In the genomic region with DNA sequence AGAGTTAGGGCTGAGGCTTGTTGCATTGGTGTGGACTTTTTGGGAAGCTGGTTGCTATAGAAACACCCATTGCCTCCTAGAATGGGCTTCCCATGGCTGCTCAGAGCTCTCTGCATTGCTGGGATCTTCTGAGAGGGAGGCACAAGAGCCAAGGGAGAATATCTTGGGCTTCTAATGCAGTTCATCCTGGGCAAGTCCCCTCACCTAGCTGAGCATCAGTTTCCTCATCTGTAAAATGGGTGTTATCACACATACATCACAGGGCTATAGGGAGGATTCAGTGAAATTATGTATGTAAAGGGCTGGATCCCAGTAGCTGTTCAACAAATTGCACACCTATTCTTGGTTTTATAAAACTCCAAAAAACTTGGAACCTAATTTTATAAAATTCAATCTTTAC, we compare ENCODE assay signal across 1 cellular context.
TF ChIP-seq lines count a peak whose summit lies in the region.

No MANE protein-coding gene starts in this region.

TF ChIP-seq in K562, 482 proteins besides CTCF, POLR2A, EP300 and RAD21:
- TF ChIP-seq ZBTB12 (CRISPR knock-in tag; IDR thresholded peaks at IDR 0.05): no peak
- no peak for TF ChIP-seq MCM5 (IDR thresholded peaks at IDR 0.05; ENCODE audit: low read depth)
- TF ChIP-seq, protein P1, sequence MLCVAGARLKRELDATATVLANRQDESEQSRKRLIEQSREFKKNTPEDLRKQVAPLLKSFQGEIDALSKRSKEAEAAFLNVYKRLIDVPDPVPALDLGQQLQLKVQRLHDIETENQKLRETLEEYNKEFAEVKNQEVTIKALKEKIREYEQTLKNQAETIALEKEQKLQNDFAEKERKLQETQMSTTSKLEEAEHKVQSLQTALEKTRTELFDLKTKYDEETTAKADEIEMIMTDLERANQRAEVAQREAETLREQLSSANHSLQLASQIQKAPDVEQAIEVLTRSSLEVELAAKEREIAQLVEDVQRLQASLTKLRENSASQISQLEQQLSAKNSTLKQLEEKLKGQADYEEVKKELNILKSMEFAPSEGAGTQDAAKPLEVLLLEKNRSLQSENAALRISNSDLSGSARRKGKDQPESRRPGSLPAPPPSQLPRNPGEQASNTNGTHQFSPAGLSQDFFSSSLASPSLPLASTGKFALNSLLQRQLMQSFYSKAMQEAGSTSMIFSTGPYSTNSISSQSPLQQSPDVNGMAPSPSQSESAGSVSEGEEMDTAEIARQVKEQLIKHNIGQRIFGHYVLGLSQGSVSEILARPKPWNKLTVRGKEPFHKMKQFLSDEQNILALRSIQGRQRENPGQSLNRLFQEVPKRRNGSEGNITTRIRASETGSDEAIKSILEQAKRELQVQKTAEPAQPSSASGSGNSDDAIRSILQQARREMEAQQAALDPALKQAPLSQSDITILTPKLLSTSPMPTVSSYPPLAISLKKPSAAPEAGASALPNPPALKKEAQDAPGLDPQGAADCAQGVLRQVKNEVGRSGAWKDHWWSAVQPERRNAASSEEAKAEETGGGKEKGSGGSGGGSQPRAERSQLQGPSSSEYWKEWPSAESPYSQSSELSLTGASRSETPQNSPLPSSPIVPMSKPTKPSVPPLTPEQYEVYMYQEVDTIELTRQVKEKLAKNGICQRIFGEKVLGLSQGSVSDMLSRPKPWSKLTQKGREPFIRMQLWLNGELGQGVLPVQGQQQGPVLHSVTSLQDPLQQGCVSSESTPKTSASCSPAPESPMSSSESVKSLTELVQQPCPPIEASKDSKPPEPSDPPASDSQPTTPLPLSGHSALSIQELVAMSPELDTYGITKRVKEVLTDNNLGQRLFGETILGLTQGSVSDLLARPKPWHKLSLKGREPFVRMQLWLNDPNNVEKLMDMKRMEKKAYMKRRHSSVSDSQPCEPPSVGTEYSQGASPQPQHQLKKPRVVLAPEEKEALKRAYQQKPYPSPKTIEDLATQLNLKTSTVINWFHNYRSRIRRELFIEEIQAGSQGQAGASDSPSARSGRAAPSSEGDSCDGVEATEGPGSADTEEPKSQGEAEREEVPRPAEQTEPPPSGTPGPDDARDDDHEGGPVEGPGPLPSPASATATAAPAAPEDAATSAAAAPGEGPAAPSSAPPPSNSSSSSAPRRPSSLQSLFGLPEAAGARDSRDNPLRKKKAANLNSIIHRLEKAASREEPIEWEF (CRISPR knock-in tag; IDR thresholded peaks at IDR 0.05): no peak
- no peak for TF ChIP-seq ZKSCAN1 (IDR thresholded peaks at IDR 0.05; ENCODE audit: low read depth, low read length)
- no peak for TF ChIP-seq ILK (tag; IDR thresholded peaks at IDR 0.05; ENCODE audit: borderline replicate concordance, low read depth)
- no peak for TF ChIP-seq BRF2 (IDR thresholded peaks at IDR 0.05; ENCODE audit: borderline replicate concordance, insufficient read depth, insufficient read length)
- 0 out of 2 replicates have a peak, but pooled peaks have one; percentile 11 for TF ChIP-seq BCOR (IDR thresholded peaks at IDR 0.05)
- TF ChIP-seq ARNT (IDR thresholded peaks at IDR 0.05): no peak
- TF ChIP-seq PURB (CRISPR knock-in tag; IDR thresholded peaks at IDR 0.05; ENCODE audit: low read depth): no peak
- TF ChIP-seq FOXM1 (IDR thresholded peaks at IDR 0.05; ENCODE audit: low read depth): no peak
- TF ChIP-seq FOXM1 (CRISPR knock-in tag; IDR thresholded peaks at IDR 0.05; ENCODE audit: low read depth): no peak
- TF ChIP-seq RBM25 (IDR thresholded peaks at IDR 0.05; ENCODE audit: low read depth, low read length, severe bottlenecking): peak; percentile 64
- TF ChIP-seq NCOA4 (IDR thresholded peaks at IDR 0.05; ENCODE audit: partially characterized antibody): no peak
- TF ChIP-seq ETV5 (CRISPR knock-in tag; IDR thresholded peaks at IDR 0.05; ENCODE audit: low read depth): no peak
- TF ChIP-seq SPI1 (IDR thresholded peaks at IDR 0.05; ENCODE audit: borderline replicate concordance, low read depth, low read length): no peak
- no peak for TF ChIP-seq SIN3B (IDR thresholded peaks at IDR 0.05; ENCODE audit: low read depth)
- TF ChIP-seq TBL1XR1 (IDR thresholded peaks at IDR 0.05; ENCODE audit: low read length in 2 of 2): no peak
- no peak for TF ChIP-seq CBX8 (IDR thresholded peaks at IDR 0.05; ENCODE audit: borderline replicate concordance, extremely low read depth, low read depth, low read length, poor library complexity, severe bottlenecking)
- no peak for TF ChIP-seq PHF21A (IDR thresholded peaks at IDR 0.05; ENCODE audit: borderline replicate concordance, low read depth)
- no peak for TF ChIP-seq ZNF143 (CRISPR knock-in tag; IDR thresholded peaks at IDR 0.05)
- TF ChIP-seq TEAD1 (CRISPR knock-in tag; IDR thresholded peaks at IDR 0.05): no peak
- TF ChIP-seq SRF (CRISPR knock-in tag; IDR thresholded peaks at IDR 0.05): no peak
- TF ChIP-seq SMARCA4 (IDR thresholded peaks at IDR 0.05): no peak
- no peak for TF ChIP-seq ZNF79 (CRISPR knock-in tag; IDR thresholded peaks at IDR 0.05; ENCODE audit: low read depth)
- TF ChIP-seq, protein P2, sequence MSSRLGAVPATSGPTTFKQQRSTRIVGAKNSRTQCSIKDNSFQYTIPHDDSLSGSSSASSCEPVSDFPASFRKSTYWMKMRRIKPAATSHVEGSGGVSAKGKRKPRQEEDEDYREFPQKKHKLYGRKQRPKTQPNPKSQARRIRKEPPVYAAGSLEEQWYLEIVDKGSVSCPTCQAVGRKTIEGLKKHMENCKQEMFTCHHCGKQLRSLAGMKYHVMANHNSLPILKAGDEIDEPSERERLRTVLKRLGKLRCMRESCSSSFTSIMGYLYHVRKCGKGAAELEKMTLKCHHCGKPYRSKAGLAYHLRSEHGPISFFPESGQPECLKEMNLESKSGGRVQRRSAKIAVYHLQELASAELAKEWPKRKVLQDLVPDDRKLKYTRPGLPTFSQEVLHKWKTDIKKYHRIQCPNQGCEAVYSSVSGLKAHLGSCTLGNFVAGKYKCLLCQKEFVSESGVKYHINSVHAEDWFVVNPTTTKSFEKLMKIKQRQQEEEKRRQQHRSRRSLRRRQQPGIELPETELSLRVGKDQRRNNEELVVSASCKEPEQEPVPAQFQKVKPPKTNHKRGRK (tag; IDR thresholded peaks at IDR 0.05): no peak
- TF ChIP-seq RFX1 (IDR thresholded peaks at IDR 0.05): peak; percentile 61
- no peak for TF ChIP-seq ZNF133 (CRISPR knock-in tag; IDR thresholded peaks at IDR 0.05)
